In genomic region chr1:93304716-93305138, GRCh38 we compare ENCODE assay signal across 8 cellular contexts. TPM values are rescaled to one million over a fixed set of nuclear protein-coding genes. Genes with fewer than 3 reads are reported as not detected.
A peak's percentile ranks its signal among the peaks of the same experiment; 100 is the strongest.
DNase-seq lines count a peak whose midpoint lies in the region; ATAC-seq, FAIRE-seq and TF ChIP-seq lines count a peak whose summit lies in the region.

No MANE protein-coding gene starts in this region.

- CTCF ChIA-PET in GM12878 (lab: Yijun Ruan, JAX) = interaction anchor here (0.6 to 3.4 kb wide), 90 partner anchors 8 to 736 kb away, joined by 3 to 48 read pairs (median 4); partner anchors contain the start of genes DR1 and MTF2

- H3K79me2 ChIP-seq in GM12878 (ENCODE audit: control insufficient read depth, insufficient read depth, low read length) = no peaks in the 10 kb centered on the region

- intact Hi-C loops in GM12878 (cut with micrococcal nuclease; ENCODE audit: unreplicated experiment) (loop anchor here (1.0 to 2.0 kb wide), 2 partner anchors 324 to 540 kb away; no protein-coding TSS in a partner anchor), posterior vena cava (cut with DNase I) (no loop called here)

- no peak overlapping the region for H3K4me2 ChIP-seq in GM12878 (ENCODE audit: control insufficient read depth, insufficient read depth)

- BruUV-seq in GM12878 (replicated peaks; lab: Mats Ljungman, UMichigan) = no TSS peak

- TF ChIP-seq CTCF in GM13977 (IDR thresholded peaks at IDR 0.05; ENCODE audit: extremely low read depth, insufficient read depth, missing control alignments) (peak; percentile 66), GM12878 (IDR thresholded peaks at IDR 0.05 in 2 of 3, conservative IDR thresholded peaks at IDR 0.05 in 1 of 3; ENCODE audit: control insufficient read depth in 2 of 3, extremely low read depth in 1 of 3, insufficient read depth in 1 of 3, low read depth in 3 of 3, low read length in 3 of 3) (peak; percentile 72 to 89 (median 88))

- 18% methylated on average over 2 of the region's 2 CpGs for WGBS in GM12878 (ENCODE audit: insufficient coverage, insufficient replicate concordance, low lambda C conversion rate, missing lambda C conversion rate)

- RAD21 ChIA-PET in GM12878 (lab: Charles Lee; ENCODE audit: unreplicated experiment) = interaction anchor here (0.8 to 3.2 kb wide), 33 partner anchors 9 to 547 kb away, joined by 3 to 31 read pairs (median 4); partner anchors contain the start of genes DR1 and MTF2

- TF ChIP-seq EP300 in GM12878 (IDR thresholded peaks at IDR 0.05; ENCODE audit: borderline replicate concordance in 1 of 2, control insufficient read depth in 1 of 2, low read depth in 2 of 2, low read length in 2 of 2) = no peak

- no peak overlapping the region for H3K27ac ChIP-seq in GM12878 (ENCODE audit: control insufficient read depth, insufficient read depth)

- no peaks in the 10 kb centered on the region for H3K9me3 ChIP-seq in GM12878 (replicated peaks; ENCODE audit: control insufficient read depth, insufficient read depth, low read length)

- H3K27me3 ChIP-seq in GM12878 (replicated peaks in 1 of 2; ENCODE audit: control insufficient read depth in 2 of 2, insufficient read depth in 2 of 2, low read length in 1 of 2) = no peaks in the 10 kb centered on the region

- H3K9ac ChIP-seq in GM12878 (ENCODE audit: control insufficient read depth, insufficient read depth, low read length) = no peak overlapping the region

- TF ChIP-seq RAD21 in GM12878 (IDR thresholded peaks at IDR 0.05; ENCODE audit: insufficient read depth, low read depth, low read length) = peak; percentile 92

- no peaks in the 10 kb centered on the region for H3K4me1 ChIP-seq in GM12878 (ENCODE audit: control insufficient read depth, insufficient read depth, low read length)

- no peak overlapping the region for H2AFZ ChIP-seq in GM12878 (ENCODE audit: control insufficient read depth, low read depth, low read length)

- FAIRE-seq in GM12878 (lab: Jason Lieb, UNC) = peak; percentile 47

- H3K36me3 ChIP-seq in GM12878 (ENCODE audit: control insufficient read depth in 2 of 2, insufficient read depth in 2 of 2, low read length in 1 of 2) = no peaks in the 10 kb centered on the region

- peak; percentile 82 for ATAC-seq in GM12878

- SMC1A ChIA-PET in GM12878 (lab: Charles Lee; ENCODE audit: uncharacterized antibody, unreplicated experiment) = interaction anchor here (0.6 to 3.6 kb wide), 42 partner anchors 8 to 546 kb away, joined by 3 to 34 read pairs (median 4); partner anchors contain the start of gene MTF2

- no peak overlapping the region for H3K4me3 ChIP-seq in GM12878

- DNase-seq in AG20443 (ENCODE audit: low spot score) (peak; percentile 63), GM13977 (ENCODE audit: low spot score) (peak; percentile 36), M059J (ENCODE audit: low read depth) (peak; percentile 71), SIG-M5 (lab: John Stamatoyannopoulos, UW) (peak; percentile 18), GM12878 (ENCODE audit: low read depth, low spot score) (peak; percentile 12), iris pigment epithelial cell (ENCODE audit: low read depth) (peak; percentile 73), posterior vena cava (ENCODE audit: low spot score) (no peak)
- peak; percentile 6 for DNase-seq in stimulated activated CD4-positive, alpha-beta T cell treated with anti-CD3 and anti-CD28 coated beads, Interleukin-4, amount 100 ng/mL, for 1 hour

- POLR2A ChIA-PET in GM12878 (lab: Charles Lee) = interaction anchor here (0.5 to 1.0 kb wide), 3 partner anchors 15 to 566 kb away, joined by 3 to 5 read pairs (median 4); no protein-coding TSS in a partner anchor

- H4K20me1 ChIP-seq in GM12878 (ENCODE audit: control insufficient read depth, insufficient read depth) = no peaks in the 10 kb centered on the region

- in situ Hi-C loops in GM13977 (cut with MboI; ENCODE audit: low pct_unique_long_range_greater_than_20kb, low sequenced_read_pairs, unreplicated experiment) = loop anchor here (25.0 kb wide), 1 partner anchor 558 kb away; no protein-coding TSS in a partner anchor
- in situ Hi-C loops in GM12878 (cut with MboI) = loop anchor here (10.0 kb wide), 2 partner anchors 320 to 540 kb away; no protein-coding TSS in a partner anchor

- no peak for TF ChIP-seq POLR2A in GM12878 (IDR thresholded peaks at IDR 0.05; ENCODE audit: low read depth, low read length)

TF ChIP-seq in GM12878, 131 proteins besides CTCF, POLR2A, EP300 and RAD21 (continues in another document):
- TF ChIP-seq CUX1 (IDR thresholded peaks at IDR 0.05; ENCODE audit: insufficient replicate concordance, low read depth, low read length) (peak; percentile 2), SMC3 (IDR thresholded peaks at IDR 0.05; ENCODE audit: borderline replicate concordance, low read length) (peak; percentile 84), MXI1 (IDR thresholded peaks at IDR 0.05; ENCODE audit: low read depth, low read length) (0 out of 2 replicates have a peak, but pooled peaks have one; percentile 30), ZNF274 (IDR thresholded peaks at IDR 0.05; ENCODE audit: insufficient read depth, insufficient read length) (no peak)
- TF ChIP-seq, protein P1, sequence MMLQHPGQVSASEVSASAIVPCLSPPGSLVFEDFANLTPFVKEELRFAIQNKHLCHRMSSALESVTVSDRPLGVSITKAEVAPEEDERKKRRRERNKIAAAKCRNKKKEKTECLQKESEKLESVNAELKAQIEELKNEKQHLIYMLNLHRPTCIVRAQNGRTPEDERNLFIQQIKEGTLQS (IDR thresholded peaks at IDR 0.05; ENCODE audit: borderline replicate concordance, extremely low read depth, low read depth, low read length) = 0 out of 2 replicates have a peak, but pooled peaks have one; percentile 43

RNA-seq across cellular contexts. Expression of gene DR1, which starts 41.0 kb away (rescaled TPM):
- total RNA-seq in M059J (2014; rRNA removed; shearing (Covaris generic)) = 67.1 and 87.1 TPM in 2 replicates
- 45.5 and 51.4 TPM in 2 replicates for total RNA-seq in GM12878 (2013; cell fraction: nucleolus; rRNA removed)
- 30.0 and 31.3 TPM in 2 replicates for total RNA-seq in GM12878 (2014; rRNA removed)
- total RNA-seq in GM12878 (2014; rRNA removed; fragmentation: Illumina TruSeq; extraction: Trizol) = 30.8 and 35.6 TPM in 2 replicates
- 50.5 and 51.2 TPM in 2 replicates for total RNA-seq in GM12878 (2021)
- 21.9 TPM for polyA plus RNA-seq in GM12878 (2011; ENCODE audit: low read depth)
- 43.9 and 60.5 TPM in 2 replicates for polyA plus RNA-seq in GM12878 (2011; rRNA removed)
- 18.2 and 22.1 TPM in 2 replicates for polyA plus RNA-seq in GM12878 (2011; cell fraction: cytosol; rRNA removed)
- polyA plus RNA-seq in GM12878 (2011; cell fraction: nucleus; rRNA removed) = 12.3 and 13.1 TPM in 2 replicates
- polyA plus RNA-seq in GM12878 (2012) = 19.5 and 28.2 TPM in 2 replicates
- 35.1 and 41.1 TPM in 2 replicates for polyA plus RNA-seq in GM12878 (2014; fragmentation: Illumina TruSeq; extraction: Trizol)
- polyA plus RNA-seq in GM12878 (2014; fragmentation: Nextera tagmentation; extraction: Ambion mirVana) = 10 to 100 TPM in 1 of 2 experiments, 1 to 10 TPM in 1; 7.4 to 12.7 TPM
- polyA plus RNA-seq in GM12878 (2014; rRNA removed) = 29.9 and 31.8 TPM in 2 replicates
- 10 to 100 TPM; 50.0 to 56.1 TPM for polyA plus RNA-seq in GM12878 (2016; fragmentation: Nextera tagmentation; extraction: Ambion mirVana)
- 31.1 and 33.7 TPM in 2 replicates for polyA minus RNA-seq in GM12878 (2011; rRNA and poly(A)+ RNA removed)
- polyA minus RNA-seq in GM12878 (2011; cell fraction: cytosol; rRNA and poly(A)+ RNA removed) = 25.3 and 31.2 TPM in 2 replicates
- polyA minus RNA-seq in GM12878 (2011; cell fraction: nucleus; rRNA and poly(A)+ RNA removed) = 18.7 and 32.1 TPM in 2 replicates
- total RNA-seq in posterior vena cava = 10 to 100 TPM; 40.3 to 41.9 TPM
